5 cellular contexts compared by ENCODE assay signal in the genomic region with DNA sequence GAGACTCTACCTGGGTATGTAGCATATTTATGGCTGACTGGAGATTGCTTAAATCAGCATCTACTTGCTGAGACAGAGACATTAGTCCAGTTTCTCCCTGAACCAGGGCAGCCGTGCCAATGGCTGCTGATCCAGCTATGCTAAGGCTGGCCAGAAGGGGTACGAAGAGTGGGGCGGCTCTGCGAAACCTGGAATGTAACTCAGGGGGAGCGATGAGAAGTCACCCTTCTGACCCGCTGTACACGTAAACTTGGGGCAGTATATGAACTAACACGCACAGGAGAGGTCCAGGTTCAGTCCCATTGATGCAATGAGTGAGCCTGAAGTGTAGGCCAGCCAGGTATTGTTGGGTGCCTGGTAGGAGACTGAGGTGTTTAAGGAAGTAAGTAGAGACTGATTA.
"Had no signal": no experiment of that assay in that cellular context is flagged by ENCODE, and none has a peak within 500 bp of the region (broad histone marks: within the 10 kb centered on the region; RNA-seq: fewer than 3 reads in every experiment).

No MANE protein-coding gene starts in this region.

- DNase-seq: IMR-90 had no signal

- H3K27me3 Mint-ChIP-seq: IgD-negative memory B cell had no signal

- H3K9me3 Mint-ChIP-seq: IgD-negative memory B cell had no signal

- H3K4me3 ChIP-seq: K562 had no signal

- H3K4me3 Mint-ChIP-seq: IgD-negative memory B cell had no signal

- H3K27ac Mint-ChIP-seq: IgD-negative memory B cell had no signal

- H3K36me3 Mint-ChIP-seq: IgD-negative memory B cell had no signal

- H3K27ac ChIP-seq: HL-60 had no signal

- ATAC-seq: HepG2, K562 had no signal
